ENCODE assay signal across 18 cellular contexts in the genomic region with DNA sequence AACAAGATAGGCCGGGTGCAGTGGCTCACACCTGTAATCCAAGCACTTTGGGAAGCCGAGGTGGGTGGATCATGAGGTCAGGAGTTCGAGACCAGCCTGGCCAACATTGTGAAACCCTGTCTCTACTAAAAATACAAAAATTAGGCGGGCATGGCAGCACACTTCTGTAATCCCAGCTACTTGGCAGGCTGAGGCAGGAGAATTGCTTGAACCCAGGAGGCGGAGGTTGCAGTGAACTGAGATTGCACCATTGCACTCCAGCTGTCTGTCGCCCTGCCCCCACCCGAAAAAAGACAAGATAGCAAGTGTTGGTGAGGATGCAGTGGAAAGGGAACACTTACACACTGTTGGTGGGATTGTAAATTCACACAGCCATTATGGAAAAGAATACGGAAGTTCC. TPM values are rescaled to one million over a fixed set of nuclear protein-coding genes. Genes with fewer than 3 reads are reported as not detected.
"Had no signal": no experiment of that assay in that cellular context is flagged by ENCODE, and none has a peak within 500 bp of the region (broad histone marks: within the 10 kb centered on the region; RNA-seq: fewer than 3 reads in every experiment).

No MANE protein-coding gene starts in this region.

RNA-seq across cellular contexts. Expression of gene CNGB1, which starts 27.5 kb away (rescaled TPM):
- total RNA-seq: activated B cell treated with CpG ODN at 0.5 μM for 24 hours; activated CD4-positive, alpha-beta memory T cell treated with anti-CD3 and anti-CD28 coated beads for 36 hours; activated CD4-positive, alpha-beta T cell treated with anti-CD3 and anti-CD28 coated beads, Interleukin-2, amount 10 ng/mL, durations not matched to agents 24 days and 14 days; activated CD8-positive, alpha-beta memory T cell treated with anti-CD3 and anti-CD28 coated beads for 36 hours; activated CD8-positive, alpha-beta T cell treated with anti-CD3 and anti-CD28 coated beads for 36 hours; activated naive CD4-positive, alpha-beta T cell treated with anti-CD3 and anti-CD28 coated beads for 36 hours; activated naive CD8-positive, alpha-beta T cell treated with anti-CD3 and anti-CD28 coated beads for 36 hours; activated T-cell treated with anti-CD3 and anti-CD28 coated beads, Interleukin-2, amount 50 U/mL, for 4 hours; activated T-cell treated with anti-CD3 and anti-CD28 coated beads, Interleukin-2, amount 50 U/mL, for 72 hours; activated T-helper 1 cell treated with anti-CD3 and anti-CD28 coated beads, Interleukin-12 subunit alpha, Interleukin-12 subunit beta, Interleukin-2, Interleukin-4 antibody, amounts not matched to agents 30 ng/mL and 10 ng/mL and 1 ng/mL, durations not matched to agents 14 hours and 24 hours and 36 hours; activated T-helper 17 cell treated with anti-CD3 and anti-CD28 coated beads, Interleukin-2, amount 50 U/mL, for 72 hours; aorta; astrocyte; body of pancreas; breast epithelium; cardiac septum; T-helper 17 cell; T-helper 2 cell treated with Interferon-gamma antibody and Interleukin-4, amounts not matched to agents 100 ng/mL and 5 ng/mL, for 36 hours had no signal
